In genomic region chr1:242871631-242872030, GRCh38 we compare ENCODE assay signal across 8 cellular contexts.
"Had no signal": no experiment of that assay in that cellular context is flagged by ENCODE, and none has a peak within 500 bp of the region (broad histone marks: within the 10 kb centered on the region; RNA-seq: fewer than 3 reads in every experiment).

No MANE protein-coding gene starts in this region.

- H3K4me2 ChIP-seq: GM23338 had no signal

- ATAC-seq: GM23338 had no signal

- FAIRE-seq: H1, H54, HTR-8/SVneo had no signal

- H2AFZ ChIP-seq: GM23338 had no signal

- DNase-seq: H9, HCEC 1CT, IMR-90, KBM-7 had no signal

- H3K4me3 ChIP-seq: GM23338 had no signal
